Comparison of ENCODE assay signal across 38 cellular contexts in the genomic region with DNA sequence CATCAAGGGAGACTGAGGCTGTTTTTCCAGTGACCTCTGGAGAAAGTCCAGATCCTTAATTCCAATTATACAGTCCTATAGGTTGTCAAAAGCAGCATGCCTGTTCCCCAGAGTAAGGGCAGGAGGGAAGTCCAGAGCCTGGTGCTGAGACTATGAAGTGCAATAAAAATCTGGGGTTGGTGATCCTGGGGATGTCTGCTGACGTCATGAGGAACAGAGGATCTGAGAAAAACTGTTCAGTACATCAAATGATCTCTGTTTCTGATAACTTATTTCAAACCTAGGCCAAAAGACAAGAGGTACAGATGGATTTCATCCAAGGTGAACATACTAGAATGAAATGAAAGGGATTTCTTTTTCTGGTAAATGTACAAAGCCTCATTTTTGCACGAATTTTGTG. TPM values are rescaled to one million over a fixed set of nuclear protein-coding genes. Genes with fewer than 3 reads are reported as not detected.
"Had no signal": no experiment of that assay in that cellular context is flagged by ENCODE, and none has a peak within 500 bp of the region (broad histone marks: within the 10 kb centered on the region; RNA-seq: fewer than 3 reads in every experiment).

No MANE protein-coding gene starts in this region.

- H3K9me3 ChIP-seq: MG63 had no signal

- H3K4me3 ChIP-seq: MG63 had no signal

- H3K36me3 ChIP-seq: MG63 had no signal

- H3K27me3 ChIP-seq: MG63 had no signal

- DNase-seq: Karpas-422, Kasumi-1, MG63, MM.1S, MV-4-11, NCI-H1048, NCI-H1092, NCI-H1092 treated with DMSO at 0.1 percent for 48 hours, NCI-H1105, NCI-H1105 treated with DMSO at 0.1 percent for 48 hours, NCI-H1417, NCI-H1417 treated with DMSO at 0.1 percent for 48 hours, NCI-H1436, NCI-H1436 treated with DMSO at 0.1 percent for 48 hours, NCI-H146, NCI-H1694, NCI-H1694 treated with DMSO at 0.1 percent for 48 hours, NCI-H187, NCI-H187 treated with DMSO at 0.1 percent for 48 hours, NCI-H1930, NCI-H2029, NCI-H2029 treated with DMSO at 0.1 percent for 48 hours, NCI-H2081, NCI-H2081 treated with DMSO at 0.1 percent for 48 hours, NCI-H2107, NCI-H2171, NCI-H2171 treated with DMSO at 0.1 percent for 48 hours, NCI-H2227 treated with DMSO at 0.1 percent for 48 hours, NCI-H226, NCI-H345, NCI-H446, NCI-H446 treated with DMSO at 0.1 percent for 48 hours, NCI-H510A, NCI-H510A treated with DMSO at 0.1 percent for 48 hours had no signal

RNA-seq across cellular contexts. Expression of gene OR5W2, which starts 12.1 kb away (rescaled TPM):
- total RNA-seq: LHCN-M2, M059J, MCF 10A, NCI-H460 had no signal

RNA-seq across cellular contexts. Expression of gene TRIM51, which starts 19.2 kb away (rescaled TPM):
- total RNA-seq: LHCN-M2, M059J, MCF 10A, NCI-H460 had no signal

RNA-seq across cellular contexts. Expression of gene OR5I1, which starts 33.9 kb away (rescaled TPM):
- total RNA-seq: LHCN-M2, M059J, MCF 10A, NCI-H460 had no signal
